ENCODE assay signal across 1 cellular context in the genomic region with DNA sequence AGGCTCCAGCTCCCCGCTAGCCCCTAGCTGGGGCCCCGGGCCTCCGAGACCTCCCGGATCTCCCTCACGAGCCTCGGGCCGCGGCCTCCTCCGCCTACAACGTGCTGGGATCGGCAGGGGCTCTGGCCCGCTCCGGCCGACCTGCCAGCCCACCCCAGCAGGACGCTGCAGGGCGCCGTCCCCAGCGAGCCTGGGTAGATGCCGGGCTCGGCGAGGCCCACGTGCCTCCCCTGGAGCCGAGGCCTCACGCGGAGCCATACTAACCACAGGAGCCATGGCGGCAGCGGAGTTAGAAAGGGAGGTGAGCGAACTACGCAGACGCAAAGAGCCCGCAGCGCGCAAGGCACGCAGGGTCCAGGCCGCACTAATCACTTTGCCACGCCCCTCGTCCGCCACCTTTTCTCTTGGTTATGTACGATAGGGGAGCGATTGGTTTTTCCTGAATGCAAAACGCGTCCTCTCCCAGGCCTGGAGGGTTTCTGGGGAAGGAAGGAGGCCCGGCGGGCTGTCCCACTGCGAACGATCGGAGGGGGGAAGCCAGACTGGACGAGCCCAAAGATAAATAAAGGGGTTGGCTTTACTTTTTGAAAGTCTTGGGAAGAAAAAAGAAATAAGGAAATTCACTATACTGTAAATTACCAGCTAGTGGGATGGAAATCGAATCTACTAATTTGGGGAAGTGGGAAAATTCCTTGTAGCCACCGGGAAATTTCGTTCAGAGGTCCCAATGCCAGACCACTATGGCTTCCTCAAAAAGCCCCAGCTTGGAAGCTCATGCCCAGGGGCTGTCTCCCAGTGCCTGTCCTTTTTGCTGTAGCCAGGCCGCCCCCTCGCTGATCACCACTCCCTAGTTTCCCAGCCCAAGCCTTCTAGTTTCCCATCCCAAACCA.
TF ChIP-seq lines count a peak whose summit lies in the region.

RPL22 (minus strand) TSS at position 298 of the 890 bp plus-strand sequence; CDS start at position 276, 22 bp downstream.

TF ChIP-seq in HepG2, 621 proteins besides CTCF, POLR2A, EP300 and RAD21 (continued from another document and continues in another):
- TF ChIP-seq ZNF841 (CRISPR knock-in tag; IDR thresholded peaks at IDR 0.05; ENCODE audit: borderline replicate concordance), result no peak; the same call in 1 of the 2 replicates
- TF ChIP-seq NCOR1 (IDR thresholded peaks at IDR 0.05; ENCODE audit: borderline replicate concordance, low read length), result no peak
- TF ChIP-seq, protein P1, sequence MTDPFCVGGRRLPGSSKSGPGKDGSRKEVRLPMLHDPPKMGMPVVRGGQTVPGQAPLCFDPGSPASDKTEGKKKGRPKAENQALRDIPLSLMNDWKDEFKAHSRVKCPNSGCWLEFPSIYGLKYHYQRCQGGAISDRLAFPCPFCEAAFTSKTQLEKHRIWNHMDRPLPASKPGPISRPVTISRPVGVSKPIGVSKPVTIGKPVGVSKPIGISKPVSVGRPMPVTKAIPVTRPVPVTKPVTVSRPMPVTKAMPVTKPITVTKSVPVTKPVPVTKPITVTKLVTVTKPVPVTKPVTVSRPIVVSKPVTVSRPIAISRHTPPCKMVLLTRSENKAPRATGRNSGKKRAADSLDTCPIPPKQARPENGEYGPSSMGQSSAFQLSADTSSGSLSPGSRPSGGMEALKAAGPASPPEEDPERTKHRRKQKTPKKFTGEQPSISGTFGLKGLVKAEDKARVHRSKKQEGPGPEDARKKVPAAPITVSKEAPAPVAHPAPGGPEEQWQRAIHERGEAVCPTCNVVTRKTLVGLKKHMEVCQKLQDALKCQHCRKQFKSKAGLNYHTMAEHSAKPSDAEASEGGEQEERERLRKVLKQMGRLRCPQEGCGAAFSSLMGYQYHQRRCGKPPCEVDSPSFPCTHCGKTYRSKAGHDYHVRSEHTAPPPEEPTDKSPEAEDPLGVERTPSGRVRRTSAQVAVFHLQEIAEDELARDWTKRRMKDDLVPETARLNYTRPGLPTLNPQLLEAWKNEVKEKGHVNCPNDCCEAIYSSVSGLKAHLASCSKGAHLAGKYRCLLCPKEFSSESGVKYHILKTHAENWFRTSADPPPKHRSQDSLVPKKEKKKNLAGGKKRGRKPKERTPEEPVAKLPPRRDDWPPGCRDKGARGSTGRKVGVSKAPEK (CRISPR knock-in tag; IDR thresholded peaks at IDR 0.05; ENCODE audit: borderline replicate concordance), result no peak
- no peak for TF ChIP-seq TAF15 (IDR thresholded peaks at IDR 0.05; ENCODE audit: low read depth, low read length, poor library complexity, severe bottlenecking)
- peak; percentile 86; the same call in 1 of the 2 replicates for TF ChIP-seq SIN3A (IDR thresholded peaks at IDR 0.05; ENCODE audit: borderline replicate concordance, low read depth, low read length)
- TF ChIP-seq SRSF1 (optimal IDR thresholded peaks at IDR 0.05; ENCODE audit: low read depth, low read length), result peak; percentile 29
- 0 out of 2 replicates have a peak, but pooled peaks have one; percentile 69 for TF ChIP-seq AKNA (CRISPR knock-in tag; IDR thresholded peaks at IDR 0.05; ENCODE audit: borderline replicate concordance)
- TF ChIP-seq JUND (CRISPR knock-in tag; IDR thresholded peaks at IDR 0.05), result peak; percentile 81; the same call in 1 of the 2 replicates
- peak; percentile 91 for TF ChIP-seq BORCS8-MEF2B (CRISPR knock-in tag; IDR thresholded peaks at IDR 0.05)
- peak; percentile 82 for TF ChIP-seq MED1 (CRISPR knock-in tag; IDR thresholded peaks at IDR 0.05)
- no peak for TF ChIP-seq MATR3 (CRISPR knock-in tag; IDR thresholded peaks at IDR 0.05)
- TF ChIP-seq DR1 (CRISPR knock-in tag; IDR thresholded peaks at IDR 0.05), result peak; percentile 96
- peak; percentile 77; the same call in 1 of the 2 replicates for TF ChIP-seq ZNF563 (CRISPR knock-in tag; IDR thresholded peaks at IDR 0.05)
- peak; percentile 89 for TF ChIP-seq POLR2AphosphoS5 (IDR thresholded peaks at IDR 0.05; ENCODE audit: low read depth, low read length)
- TF ChIP-seq GABPB1 (CRISPR knock-in tag; IDR thresholded peaks at IDR 0.05), result peak; percentile 87
- TF ChIP-seq ZIK1 (CRISPR knock-in tag; IDR thresholded peaks at IDR 0.05; ENCODE audit: borderline replicate concordance, low read depth), result peak; percentile 93
- peak; percentile 76; the same call in 1 of the 2 replicates for TF ChIP-seq HBP1 (CRISPR knock-in tag; IDR thresholded peaks at IDR 0.05; ENCODE audit: low read depth)
- TF ChIP-seq, protein P2, sequence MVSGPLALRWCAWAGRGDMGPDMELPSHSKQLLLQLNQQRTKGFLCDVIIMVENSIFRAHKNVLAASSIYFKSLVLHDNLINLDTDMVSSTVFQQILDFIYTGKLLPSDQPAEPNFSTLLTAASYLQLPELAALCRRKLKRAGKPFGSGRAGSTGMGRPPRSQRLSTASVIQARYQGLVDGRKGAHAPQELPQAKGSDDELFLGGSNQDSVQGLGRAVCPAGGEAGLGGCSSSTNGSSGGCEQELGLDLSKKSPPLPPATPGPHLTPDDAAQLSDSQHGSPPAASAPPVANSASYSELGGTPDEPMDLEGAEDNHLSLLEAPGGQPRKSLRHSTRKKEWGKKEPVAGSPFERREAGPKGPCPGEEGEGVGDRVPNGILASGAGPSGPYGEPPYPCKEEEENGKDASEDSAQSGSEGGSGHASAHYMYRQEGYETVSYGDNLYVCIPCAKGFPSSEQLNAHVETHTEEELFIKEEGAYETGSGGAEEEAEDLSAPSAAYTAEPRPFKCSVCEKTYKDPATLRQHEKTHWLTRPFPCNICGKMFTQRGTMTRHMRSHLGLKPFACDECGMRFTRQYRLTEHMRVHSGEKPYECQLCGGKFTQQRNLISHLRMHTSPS (CRISPR knock-in tag; IDR thresholded peaks at IDR 0.05; ENCODE audit: low read depth), result peak; percentile 31; the same call in 1 of the 2 replicates
- peak; percentile 59; the same call in 1 of the 2 replicates for TF ChIP-seq NFKBIZ (CRISPR knock-in tag; IDR thresholded peaks at IDR 0.05)
- TF ChIP-seq, protein P3, sequence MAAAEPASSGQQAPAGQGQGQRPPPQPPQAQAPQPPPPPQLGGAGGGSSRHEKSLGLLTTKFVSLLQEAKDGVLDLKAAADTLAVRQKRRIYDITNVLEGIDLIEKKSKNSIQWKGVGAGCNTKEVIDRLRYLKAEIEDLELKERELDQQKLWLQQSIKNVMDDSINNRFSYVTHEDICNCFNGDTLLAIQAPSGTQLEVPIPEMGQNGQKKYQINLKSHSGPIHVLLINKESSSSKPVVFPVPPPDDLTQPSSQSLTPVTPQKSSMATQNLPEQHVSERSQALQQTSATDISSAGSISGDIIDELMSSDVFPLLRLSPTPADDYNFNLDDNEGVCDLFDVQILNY (CRISPR knock-in tag; conservative IDR thresholded peaks at IDR 0.05), result no peak; the same call in 1 of the 2 replicates
- TF ChIP-seq SMAD3 (CRISPR knock-in tag; IDR thresholded peaks at IDR 0.05), result peak; percentile 62; the same call in 1 of the 2 replicates
- no peak for TF ChIP-seq MBNL3 (CRISPR knock-in tag; conservative IDR thresholded peaks at IDR 0.05)
- TF ChIP-seq STAG1 (CRISPR knock-in tag; IDR thresholded peaks at IDR 0.05), result no peak
- no peak for TF ChIP-seq SKI (IDR thresholded peaks at IDR 0.05; ENCODE audit: partially characterized antibody)
- TF ChIP-seq EEA1 (CRISPR knock-in tag; IDR thresholded peaks at IDR 0.05; ENCODE audit: borderline replicate concordance), result no peak
- peak; percentile 91 for TF ChIP-seq KMT2B (CRISPR knock-in tag; IDR thresholded peaks at IDR 0.05)
- 0 out of 2 replicates have a peak, but pooled peaks have one; percentile 55 for TF ChIP-seq ZNF724P (CRISPR knock-in tag; IDR thresholded peaks at IDR 0.05; ENCODE audit: borderline replicate concordance)
- TF ChIP-seq SNAI1 (CRISPR knock-in tag; IDR thresholded peaks at IDR 0.05; ENCODE audit: borderline replicate concordance), result no peak
- TF ChIP-seq TBP (CRISPR knock-in tag; IDR thresholded peaks at IDR 0.05), result 0 out of 2 replicates have a peak, but pooled peaks have one; percentile 86
- no peak for TF ChIP-seq ZNF569 (CRISPR knock-in tag; IDR thresholded peaks at IDR 0.05; ENCODE audit: borderline replicate concordance)
- TF ChIP-seq ZNF768 (CRISPR knock-in tag; IDR thresholded peaks at IDR 0.05), result peak; percentile 81; the same call in 1 of the 2 replicates
- peak; percentile 29; the same call in 1 of the 2 replicates for TF ChIP-seq ZNF83 (CRISPR knock-in tag; IDR thresholded peaks at IDR 0.05; ENCODE audit: borderline replicate concordance)
- TF ChIP-seq, protein P4, sequence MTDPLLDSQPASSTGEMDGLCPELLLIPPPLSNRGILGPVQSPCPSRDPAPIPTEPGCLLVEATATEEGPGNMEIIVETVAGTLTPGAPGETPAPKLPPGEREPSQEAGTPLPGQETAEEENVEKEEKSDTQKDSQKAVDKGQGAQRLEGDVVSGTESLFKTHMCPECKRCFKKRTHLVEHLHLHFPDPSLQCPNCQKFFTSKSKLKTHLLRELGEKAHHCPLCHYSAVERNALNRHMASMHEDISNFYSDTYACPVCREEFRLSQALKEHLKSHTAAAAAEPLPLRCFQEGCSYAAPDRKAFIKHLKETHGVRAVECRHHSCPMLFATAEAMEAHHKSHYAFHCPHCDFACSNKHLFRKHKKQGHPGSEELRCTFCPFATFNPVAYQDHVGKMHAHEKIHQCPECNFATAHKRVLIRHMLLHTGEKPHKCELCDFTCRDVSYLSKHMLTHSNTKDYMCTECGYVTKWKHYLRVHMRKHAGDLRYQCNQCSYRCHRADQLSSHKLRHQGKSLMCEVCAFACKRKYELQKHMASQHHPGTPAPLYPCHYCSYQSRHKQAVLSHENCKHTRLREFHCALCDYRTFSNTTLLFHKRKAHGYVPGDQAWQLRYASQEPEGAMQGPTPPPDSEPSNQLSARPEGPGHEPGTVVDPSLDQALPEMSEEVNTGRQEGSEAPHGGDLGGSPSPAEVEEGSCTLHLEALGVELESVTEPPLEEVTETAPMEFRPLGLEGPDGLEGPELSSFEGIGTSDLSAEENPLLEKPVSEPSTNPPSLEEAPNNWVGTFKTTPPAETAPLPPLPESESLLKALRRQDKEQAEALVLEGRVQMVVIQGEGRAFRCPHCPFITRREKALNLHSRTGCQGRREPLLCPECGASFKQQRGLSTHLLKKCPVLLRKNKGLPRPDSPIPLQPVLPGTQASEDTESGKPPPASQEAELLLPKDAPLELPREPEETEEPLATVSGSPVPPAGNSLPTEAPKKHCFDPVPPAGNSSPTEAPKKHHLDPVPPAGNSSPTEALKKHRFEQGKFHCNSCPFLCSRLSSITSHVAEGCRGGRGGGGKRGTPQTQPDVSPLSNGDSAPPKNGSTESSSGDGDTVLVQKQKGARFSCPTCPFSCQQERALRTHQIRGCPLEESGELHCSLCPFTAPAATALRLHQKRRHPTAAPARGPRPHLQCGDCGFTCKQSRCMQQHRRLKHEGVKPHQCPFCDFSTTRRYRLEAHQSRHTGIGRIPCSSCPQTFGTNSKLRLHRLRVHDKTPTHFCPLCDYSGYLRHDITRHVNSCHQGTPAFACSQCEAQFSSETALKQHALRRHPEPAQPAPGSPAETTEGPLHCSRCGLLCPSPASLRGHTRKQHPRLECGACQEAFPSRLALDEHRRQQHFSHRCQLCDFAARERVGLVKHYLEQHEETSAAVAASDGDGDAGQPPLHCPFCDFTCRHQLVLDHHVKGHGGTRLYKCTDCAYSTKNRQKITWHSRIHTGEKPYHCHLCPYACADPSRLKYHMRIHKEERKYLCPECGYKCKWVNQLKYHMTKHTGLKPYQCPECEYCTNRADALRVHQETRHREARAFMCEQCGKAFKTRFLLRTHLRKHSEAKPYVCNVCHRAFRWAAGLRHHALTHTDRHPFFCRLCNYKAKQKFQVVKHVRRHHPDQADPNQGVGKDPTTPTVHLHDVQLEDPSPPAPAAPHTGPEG (CRISPR knock-in tag; IDR thresholded peaks at IDR 0.05), result peak; percentile 58; the same call in 1 of the 2 replicates
- peak; percentile 99 for TF ChIP-seq RBFOX2 (IDR thresholded peaks at IDR 0.05; ENCODE audit: low read depth, low read length)
- peak; percentile 74; the same call in 1 of the 2 replicates for TF ChIP-seq ZNF160 (CRISPR knock-in tag; IDR thresholded peaks at IDR 0.05)
- peak; percentile 85; the same call in 1 of the 2 replicates for TF ChIP-seq ZNF138 (CRISPR knock-in tag; IDR thresholded peaks at IDR 0.05; ENCODE audit: low read depth)
- no peak for TF ChIP-seq FOXA1 (IDR thresholded peaks at IDR 0.05)
- peak; percentile 81 for TF ChIP-seq FOXA1 (CRISPR knock-in tag; IDR thresholded peaks at IDR 0.05)
